ENCODE assay signal across 27 cellular contexts in genomic region chr2:2791031-2791430, GRCh38.
DNase-seq lines count a peak whose midpoint lies in the region; FAIRE-seq and TF ChIP-seq lines count a peak whose summit lies in the region.
"Had no signal": no experiment of that assay in that cellular context is flagged by ENCODE, and none has a peak within 500 bp of the region (broad histone marks: within the 10 kb centered on the region; RNA-seq: fewer than 3 reads in every experiment).

No MANE protein-coding gene starts in this region.

- H3K4me2 ChIP-seq in H1 (ENCODE audit: insufficient read depth in 1 of 2, low read depth in 2 of 2, low read length in 2 of 2): no peak overlapping the region
- no peak overlapping the region for H3K4me2 ChIP-seq in neuronal stem cell (ENCODE audit: insufficient read depth, low read length, poor library complexity, severe bottlenecking)
- H3K4me2 ChIP-seq: BLaER1 had no signal

- TF ChIP-seq CTCF in H1 (IDR thresholded peaks at IDR 0.05; ENCODE audit: control extremely low read depth in 1 of 3, insufficient read depth in 1 of 3, low read depth in 1 of 3, low read length in 3 of 3): no peak
- TF ChIP-seq CTCF in kidney (IDR thresholded peaks at IDR 0.05; ENCODE audit: borderline replicate concordance, extremely low read depth, insufficient read depth): no peak

- H4K20me1 ChIP-seq in H1 (replicated peaks in 1 of 2; ENCODE audit: control insufficient read depth in 1 of 2, insufficient read depth in 2 of 2, low read length in 2 of 2): no peaks in the 10 kb centered on the region
- H4K20me1 ChIP-seq: BLaER1 had no signal

- H2AK5ac ChIP-seq in H1 (ENCODE audit: low read depth, low read length) (peak overlapping the region; percentile 61; the same call in 1 of the 2 replicates), neuronal stem cell (ENCODE audit: low read depth, low read length) (peak overlapping the region; percentile 20)

- H3K14ac ChIP-seq in H1 (ENCODE audit: insufficient read length) (no peak overlapping the region), neuronal stem cell (ENCODE audit: low read length) (peak overlapping the region; percentile 5)

- WGBS in H1 (ENCODE audit: extremely low coverage in 1 of 2, insufficient coverage in 1 of 2, insufficient read length in 1 of 2, insufficient replicate concordance in 2 of 2, low coverage in 1 of 2, low lambda C conversion rate in 2 of 2, missing lambda C conversion rate in 1 of 2), 2 experiments: 86% methylated on average over 10 of the region's 11 CpGs; no CpG with 5 or more reads in 1 of the 2 experiments
- no CpG with 5 or more reads among the region's 11 CpGs for WGBS in neuronal stem cell (ENCODE audit: extremely low coverage in 2 of 2, insufficient read length in 2 of 2, insufficient replicate concordance in 1 of 2), 2 donors

- H2BK5ac ChIP-seq in H1 (ENCODE audit: low read depth, low read length) (peak overlapping the region; percentile 36; the same call in 1 of the 2 replicates), neuronal stem cell (ENCODE audit: low read length) (no peak overlapping the region)

- H3K27ac ChIP-seq in H1 (ENCODE audit: low read depth, low read length) (no peak overlapping the region), kidney (ENCODE audit: low read depth in 2 of 2, low read length in 2 of 2) (no peak overlapping the region), neuronal stem cell (replicated peaks; ENCODE audit: low read length) (no peak overlapping the region)
- H3K27ac ChIP-seq: BLaER1 had no signal

- CTCF ChIA-PET in H1 (lab: Charles Lee; ENCODE audit: partially characterized antibody): no interaction called here

- H3K18ac ChIP-seq in H1 (ENCODE audit: extremely low read depth, low read length) (0 out of 2 replicates have a peak overlapping the region, but pooled peaks have one; percentile 24), neuronal stem cell (ENCODE audit: low read length) (no peak overlapping the region)

- peaks cover 5 to 18% (median 8%) of the 10 kb centered on the region in 4 experiments for H3K4me1 ChIP-seq in H1 (replicated peaks in 1 of 4; ENCODE audit: control insufficient read depth in 3 of 4, insufficient read depth in 4 of 4, low read length in 3 of 4)
- H3K4me1 ChIP-seq in kidney (ENCODE audit: control insufficient read depth in 1 of 2, insufficient read depth in 1 of 2, low read depth in 1 of 2, low read length in 2 of 2): no peaks in the 10 kb centered on the region
- peaks cover 0 to 12% of the 10 kb centered on the region in 2 donors for H3K4me1 ChIP-seq in neuronal stem cell (ENCODE audit: control insufficient read depth in 2 of 2, insufficient read depth in 1 of 2, low read depth in 1 of 2, low read length in 2 of 2)

- FAIRE-seq in H1 (lab: Jason Lieb, UNC): no peak
- no peak for FAIRE-seq in kidney (lab: Jason Lieb, UNC)
- FAIRE-seq: A204.1, GM12878, GM12892, GM18507 had no signal

- H3K23me2 ChIP-seq in H1 (ENCODE audit: low read depth, low read length): no peaks in the 10 kb centered on the region; the same call in 1 of the 2 replicates

- H3K36me3 ChIP-seq in H1 (ENCODE audit: control insufficient read depth in 2 of 4, insufficient read depth in 4 of 4, low read length in 3 of 4) (no peaks in the 10 kb centered on the region), kidney (ENCODE audit: control insufficient read depth in 1 of 2, insufficient read depth in 2 of 2, low read length in 2 of 2) (no peaks in the 10 kb centered on the region), neuronal stem cell (replicated peaks in 1 of 2; ENCODE audit: control insufficient read depth in 2 of 2, insufficient read depth in 2 of 2, low read length in 2 of 2) (no peaks in the 10 kb centered on the region)
- H3K36me3 ChIP-seq: BE2C, BLaER1 had no signal

- no peaks in the 10 kb centered on the region for H3K79me1 ChIP-seq in H1 (ENCODE audit: low read depth, low read length)
- H3K79me1 ChIP-seq in neuronal stem cell (ENCODE audit: low read depth, low read length): no peaks in the 10 kb centered on the region

- H4K8ac ChIP-seq in H1 (ENCODE audit: extremely low read depth, insufficient read depth, low read length) (0 out of 2 replicates have a peak overlapping the region, but pooled peaks have one; percentile 22), neuronal stem cell (ENCODE audit: low read depth, low read length) (no peak overlapping the region)

- no peak overlapping the region for H4K5ac ChIP-seq in H1 (ENCODE audit: insufficient read length, low read depth, low read length)

- H3K56ac ChIP-seq in H1 (replicated peaks; ENCODE audit: insufficient read length, low read depth, low read length): no peak overlapping the region

- no peaks in the 10 kb centered on the region for H3K79me2 ChIP-seq in H1 (ENCODE audit: control insufficient read depth in 1 of 2, insufficient read depth in 2 of 2, low read length in 2 of 2)

- H3K4ac ChIP-seq in H1 (replicated peaks; ENCODE audit: insufficient read length, low read depth, low read length) (peak overlapping the region; percentile 82), neuronal stem cell (ENCODE audit: low read length) (no peak overlapping the region)

- intact Hi-C loops in kidney (cut with DNase I): no loop called here

- H2BK120ac ChIP-seq in H1 (replicated peaks; ENCODE audit: low read depth, low read length): no peak overlapping the region
- no peak overlapping the region for H2BK120ac ChIP-seq in neuronal stem cell (ENCODE audit: low read depth, low read length)

- H3K4me3 ChIP-seq in H1 (ENCODE audit: extremely low read depth in 1 of 4, insufficient read depth in 2 of 4, low read depth in 3 of 4, low read length in 4 of 4) (no peak overlapping the region), kidney (ENCODE audit: low read length in 2 of 2) (no peak overlapping the region), neuronal stem cell (ENCODE audit: low read length in 2 of 2) (no peak overlapping the region)
- H3K4me3 ChIP-seq: BLaER1, GM12878 had no signal

- POLR2A ChIA-PET in H1 (lab: Charles Lee; ENCODE audit: partially characterized antibody): no interaction called here

- H4K91ac ChIP-seq in H1 (replicated peaks; ENCODE audit: insufficient read length, low read length) (peak overlapping the region; percentile 36), neuronal stem cell (ENCODE audit: low read depth, low read length, poor library complexity) (no peak overlapping the region)

- H2AFZ ChIP-seq in H1 (ENCODE audit: low read length) (no peak overlapping the region), neuronal stem cell (ENCODE audit: low read length) (no peak overlapping the region)

- no peaks in the 10 kb centered on the region for H3K9me3 ChIP-seq in H1 (ENCODE audit: insufficient read depth in 2 of 2, low read depth in 1 of 2, low read length in 1 of 2)
- H3K9me3 ChIP-seq in kidney (ENCODE audit: control insufficient read depth in 1 of 2, low read length in 2 of 2): no peaks in the 10 kb centered on the region
- H3K9me3 ChIP-seq in neuronal stem cell (replicated peaks in 1 of 2; ENCODE audit: control insufficient read depth in 2 of 2, insufficient read depth in 1 of 2, low read depth in 1 of 2, low read length in 2 of 2): no peaks in the 10 kb centered on the region
- H3K9me3 ChIP-seq: BE2C, BLaER1 had no signal

- H2BK15ac ChIP-seq in H1 (ENCODE audit: low read length) (0 out of 2 replicates have a peak overlapping the region, but pooled peaks have one; percentile 63), neuronal stem cell (ENCODE audit: low read length) (no peak overlapping the region)

- peak overlapping the region; percentile 54; the same call in 1 of the 2 replicates for H2BK12ac ChIP-seq in H1 (ENCODE audit: low read depth, low read length)
- H2BK12ac ChIP-seq in neuronal stem cell (ENCODE audit: low read length): no peak overlapping the region

- TF ChIP-seq POLR2A in H1 (IDR thresholded peaks at IDR 0.05; ENCODE audit: control extremely low read depth in 1 of 2, low read depth in 2 of 2, low read length in 2 of 2): no peak

- H2BK20ac ChIP-seq in H1 (ENCODE audit: low read length): peak overlapping the region; percentile 87

- DNase-seq in H1 (ENCODE audit: low read depth in 1 of 2, low spot score in 2 of 2) (no peak), kidney (peak; percentile 41), mesenteric fat pad (ENCODE audit: low spot score) (peak; percentile 77), neuronal stem cell (ENCODE audit: low spot score) (no peak), NCI-H187 (lab: John Stamatoyannopoulos, UW) (no peak), NOMO-1 treated with dmso at 0.1 percent for 144 hours (lab: John Stamatoyannopoulos, UW; ENCODE audit: unreplicated experiment) (no peak), HCEC 1CT (no peak)
- DNase-seq: 8988T; ACHN; BE2C; C1 segment of cervical spinal cord; CD4-positive, alpha-beta memory T cell; CD4-positive, CD25-positive, alpha-beta regulatory T cell; CD8-positive, alpha-beta memory T cell; COR-L47; DMS 273 treated with DMSO at 0.1 percent for 48 hours; DMS153; DMS53; DMS79; DND-41; EL; GDM1 had no signal

- H3K23ac ChIP-seq in H1 (ENCODE audit: insufficient read length) (no peak overlapping the region), neuronal stem cell (ENCODE audit: low read depth, low read length, poor library complexity) (no peak overlapping the region)

- TF ChIP-seq RAD21 in H1 (IDR thresholded peaks at IDR 0.05 in 1 of 2, conservative IDR thresholded peaks at IDR 0.05 in 1 of 2; ENCODE audit: low read depth in 2 of 2, low read length in 2 of 2): no peak

- H3K27me3 ChIP-seq in H1 (replicated peaks in 1 of 4; ENCODE audit: control insufficient read depth in 3 of 4, extremely low read depth in 1 of 4, insufficient read depth in 3 of 4, low read length in 3 of 4) (no peaks in the 10 kb centered on the region), neuronal stem cell (ENCODE audit: control insufficient read depth in 3 of 3, insufficient read depth in 3 of 3, low read depth in 1 of 3, low read length in 3 of 3) (no peaks in the 10 kb centered on the region)
- H3K27me3 ChIP-seq: BE2C, BLaER1 had no signal

- no peak overlapping the region for H3K9ac ChIP-seq in H1 (replicated peaks in 1 of 4; ENCODE audit: extremely low read depth in 1 of 4, low read depth in 3 of 4, low read length in 3 of 4)
- no peak overlapping the region for H3K9ac ChIP-seq in kidney (ENCODE audit: low read length in 2 of 2)
- H3K9ac ChIP-seq in neuronal stem cell (ENCODE audit: low read depth, low read length, poor library complexity): no peak overlapping the region
- H3K9ac ChIP-seq: BLaER1 had no signal

- TF ChIP-seq EP300 in H1 (IDR thresholded peaks at IDR 0.05; ENCODE audit: borderline replicate concordance in 1 of 2, low read depth in 2 of 2, low read length in 2 of 2): no peak

TF ChIP-seq in H1, 55 proteins besides CTCF, POLR2A, EP300 and RAD21 (continues in another document):
- TF ChIP-seq ATF2 (IDR thresholded peaks at IDR 0.05; ENCODE audit: low read length): no peak

Comparison
In these comparisons a context has a peak if more than half of its experiments do, and no peak if none do; other contexts are left out.
1. DNase-seq: peak in kidney (single experiment) and mesenteric fat pad (single experiment); none in H1 (0 of 2), neuronal stem cell (single experiment), NCI-H187 (0 of 2), NOMO-1 treated with dmso at 0.1 percent for 144 hours (single experiment) and HCEC 1CT (single experiment).